Comparison of ENCODE assay signal across 1 cellular context in genomic region chr2:192327576-192327975, GRCh38.
TF ChIP-seq lines count a peak whose summit lies in the region.

No MANE protein-coding gene starts in this region.

TF ChIP-seq in GM12878, 131 proteins besides CTCF, POLR2A, EP300 and RAD21 (continued from another document):
- TF ChIP-seq ZNF592 (IDR thresholded peaks at IDR 0.05) (no peak), PAX5 (IDR thresholded peaks at IDR 0.05; ENCODE audit: borderline replicate concordance, low read depth, low read length) (no peak), PML (IDR thresholded peaks at IDR 0.05; ENCODE audit: low read length) (no peak), YBX1 (IDR thresholded peaks at IDR 0.05) (no peak), SPI1 (IDR thresholded peaks at IDR 0.05; ENCODE audit: borderline replicate concordance, insufficient read depth, low read depth, low read length) (peak; percentile 64), MTA2 (IDR thresholded peaks at IDR 0.05; ENCODE audit: low read depth) (peak; percentile 40; the same call in 1 of the 2 replicates), MEF2A (IDR thresholded peaks at IDR 0.05; ENCODE audit: insufficient read depth, low read depth, low read length) (0 out of 2 replicates have a peak, but pooled peaks have one; percentile 18), BRCA1 (IDR thresholded peaks at IDR 0.05; ENCODE audit: low read depth, low read length) (no peak), IRF5 (IDR thresholded peaks at IDR 0.05; ENCODE audit: borderline replicate concordance) (no peak), RFX5 (IDR thresholded peaks at IDR 0.05; ENCODE audit: low read depth, low read length) (no peak), ZZZ3 (IDR thresholded peaks at IDR 0.05; ENCODE audit: control insufficient read depth, insufficient read length, low read depth) (no peak), MEF2B (IDR thresholded peaks at IDR 0.05; ENCODE audit: partially characterized antibody, poor library complexity, severe bottlenecking) (peak; percentile 54)
